7 cellular contexts compared by ENCODE assay signal in genomic region chr6:10746915-10747250, GRCh38. TPM values are rescaled to one million over a fixed set of nuclear protein-coding genes. Genes with fewer than 3 reads are reported as not detected.
A peak's percentile ranks its signal among the peaks of the same experiment; 100 is the strongest.
DNase-seq lines count a peak whose midpoint lies in the region; ATAC-seq and TF ChIP-seq lines count a peak whose summit lies in the region.

No MANE protein-coding gene starts in this region.

- H3K9ac ChIP-seq in HCT116 (ENCODE audit: low read length): peak overlapping the region; percentile 98

- no peaks in the 10 kb centered on the region for H3K27me3 ChIP-seq in HCT116 (ENCODE audit: insufficient read depth, low read length)
- no peaks in the 10 kb centered on the region for H3K27me3 ChIP-seq in spleen (replicated peaks in 1 of 7)

- no peaks in the 10 kb centered on the region for H3K9me3 Mint-ChIP-seq in WTC11

- intact Hi-C loops in HCT116 (cut with micrococcal nuclease): loop anchor here (1.0 kb wide), 2 partner anchors 25 to 53 kb away; partner anchors contain the start of genes C6orf52 and PAK1IP1
- intact Hi-C loops in spleen (cut with DNase I; ENCODE audit: low total_unique reads): loop anchor here (10.0 kb wide), 1 partner anchor 52 kb away; the partner anchor contains the start of genes C6orf52 and PAK1IP1

- H3K36me3 ChIP-seq in HCT116 (ENCODE audit: control insufficient read depth in 1 of 2, insufficient read depth in 2 of 2, low read length in 2 of 2): peaks cover 3 to 16% of the 10 kb centered on the region in 2 experiments; a peak in 2 of 4 replicates
- peaks cover 0 to 33% (median 6%) of the 10 kb centered on the region in 6 donors for H3K36me3 ChIP-seq in spleen

- no peaks in the 10 kb centered on the region for H3K9me2 ChIP-seq in HCT116 (ENCODE audit: insufficient read depth)

- H3K27ac Mint-ChIP-seq in WTC11: peak overlapping the region; percentile 94

- H3K4me3 ChIP-seq in HCT116 (replicated peaks in 1 of 2; ENCODE audit: low read depth in 1 of 2, low read length in 2 of 2) (peak overlapping the region; percentile 84 to 90), iPS-11a (ENCODE audit: low read depth, low read length) (peak overlapping the region; percentile 87), spleen (peak overlapping the region; percentile 50 to 82 (median 65))

- no peaks in the 10 kb centered on the region for H3K9me3 ChIP-seq in HCT116 (ENCODE audit: control insufficient read depth in 1 of 2, insufficient read depth in 1 of 2, low read depth in 1 of 2, low read length in 2 of 2)
- H3K9me3 ChIP-seq in spleen: no peaks in the 10 kb centered on the region

- peaks cover 42% of the 10 kb centered on the region for H3K79me2 ChIP-seq in HCT116 (ENCODE audit: insufficient read depth, low read length)

- H3K4me3 Mint-ChIP-seq in WTC11: peak overlapping the region; percentile 93

- RAD21 ChIA-PET in HCT116 (lab: Charles Lee; ENCODE audit: low non-redundant PET in 1 of 2, low total read pairs in 2 of 2, uncharacterized antibody in 2 of 2, unreplicated experiment in 2 of 2): no interaction called here

- no peaks in the 10 kb centered on the region; the same call in 1 of the 2 replicates for H4K20me1 ChIP-seq in HCT116 (ENCODE audit: insufficient read depth)

- TSS peak; percentile 78 for BruUV-seq in HCT116 (replicated peaks; lab: Mats Ljungman, UMichigan)

- CTCF ChIA-PET in HCT116 (lab: Charles Lee): interaction anchor here (1.1 to 2.0 kb wide), 2 partner anchors 13 to 24 kb away, joined by 3 to 4 read pairs; partner anchors contain the start of gene TMEM14C
- CTCF ChIA-PET in WTC11 (lab: Charles Lee): interaction anchor here (0.6 to 2.9 kb wide), 4 partner anchors 10 to 69 kb away, joined by 3 to 11 read pairs (median 5); partner anchors contain the start of gene TMEM14C

- no peak for DNase-seq in HCT116 (ENCODE audit: low read depth, low spot score)
- DNase-seq in WTC11 (ENCODE audit: low spot score): no peak
- DNase-seq in spleen: no peak
- DNase-seq in 8988T: no peak
- DNase-seq in NCI-H510A (lab: John Stamatoyannopoulos, UW): no peak

- no peaks in the 10 kb centered on the region for H3K27me3 Mint-ChIP-seq in WTC11 (ENCODE audit: low read depth)

- H3K4me1 ChIP-seq in HCT116 (ENCODE audit: control insufficient read depth in 1 of 2, insufficient read depth in 2 of 2, low read length in 2 of 2): peaks cover 9 to 21% of the 10 kb centered on the region in 2 experiments; a peak in 3 of 4 replicates
- H3K4me1 ChIP-seq in spleen: peaks cover 9 to 56% (median 37%) of the 10 kb centered on the region in 6 donors

- peaks cover 41% of the 10 kb centered on the region for H3K4me1 Mint-ChIP-seq in WTC11

- TF ChIP-seq CTCF in HCT116 (IDR thresholded peaks at IDR 0.05 in 2 of 3, conservative IDR thresholded peaks at IDR 0.05 in 1 of 3; ENCODE audit: borderline replicate concordance in 1 of 3, insufficient read depth in 1 of 3, low read depth in 2 of 3, low read length in 2 of 3): no peak
- no peak for TF ChIP-seq CTCF in WTC11 (IDR thresholded peaks at IDR 0.05)
- no peak for TF ChIP-seq CTCF in spleen (IDR thresholded peaks at IDR 0.05 in 8 of 11, conservative IDR thresholded peaks at IDR 0.05 in 3 of 11)

- 35 to 42% (median 38%) methylated on average over 9 of the region's 9 CpGs for WGBS in spleen, 5 donors

- H3K4me2 ChIP-seq in HCT116 (ENCODE audit: low read length): peak overlapping the region; percentile 92

- POLR2A ChIA-PET in HCT116 (lab: Charles Lee) (interaction anchor here (1.0 to 1.9 kb wide), 3 partner anchors 14 to 52 kb away, joined by 3 to 11 read pairs (median 6); partner anchors contain the start of genes C6orf52, PAK1IP1 and TMEM14C), WTC11 (lab: Charles Lee) (interaction anchor here (1.8 to 3.9 kb wide), 2 partner anchors 26 to 52 kb away, joined by 7 to 43 read pairs; partner anchors contain the start of genes C6orf52, PAK1IP1 and TMEM14C)

- ATAC-seq in HCT116: no peak
- ATAC-seq in WTC11: no peak
- ATAC-seq in GM19455 (IDR thresholded peaks at IDR 0.05; ENCODE audit: unreplicated experiment): no peak

- H3K27ac ChIP-seq in HCT116 (ENCODE audit: low read depth, low read length): peak overlapping the region; percentile 57
- peak overlapping the region in 7 of 8 donors; percentile 84 to 90 (median 89) for H3K27ac ChIP-seq in spleen

- TF ChIP-seq POLR2A in HCT116 (IDR thresholded peaks at IDR 0.05; ENCODE audit: borderline replicate concordance, extremely low read depth, insufficient read depth, insufficient read length): no peak
- TF ChIP-seq POLR2A in spleen (IDR thresholded peaks at IDR 0.05): no peak

- peak overlapping the region; percentile 73 for H2AFZ ChIP-seq in HCT116 (ENCODE audit: low read depth, low read length, poor library complexity, severe bottlenecking)

- TF ChIP-seq RAD21 in HCT116 (IDR thresholded peaks at IDR 0.05; ENCODE audit: low read depth): no peak

- H3K36me3 Mint-ChIP-seq in WTC11: peaks cover 21% of the 10 kb centered on the region

TF ChIP-seq in HCT116, 20 proteins besides CTCF, POLR2A, EP300 and RAD21 (continues in another document):
- no peak for TF ChIP-seq ZNF274 (IDR thresholded peaks at IDR 0.05; ENCODE audit: low read depth, low read length)
- no peak for TF ChIP-seq CBX3 (IDR thresholded peaks at IDR 0.05; ENCODE audit: low read depth)
- TF ChIP-seq JUND (IDR thresholded peaks at IDR 0.05): no peak
- TF ChIP-seq ATF3 (IDR thresholded peaks at IDR 0.05): no peak
- no peak for TF ChIP-seq FOSL1 (IDR thresholded peaks at IDR 0.05; ENCODE audit: low read depth)
- TF ChIP-seq SRF (IDR thresholded peaks at IDR 0.05; ENCODE audit: low read depth): no peak

TF ChIP-seq in WTC11, 78 proteins besides CTCF, POLR2A, EP300 and RAD21:
- no peak for TF ChIP-seq ATF3 (CRISPR knock-in tag; conservative IDR thresholded peaks at IDR 0.05)
- no peak for TF ChIP-seq TEAD1 (CRISPR knock-in tag; IDR thresholded peaks at IDR 0.05)
- TF ChIP-seq TP53 (CRISPR knock-in tag; IDR thresholded peaks at IDR 0.05): no peak

RNA-seq across cellular contexts. Expression of gene TMEM14B, which starts 0.7 kb away (rescaled TPM):
- total RNA-seq in HCT116 (2021; ENCODE audit: unreplicated experiment) (83.6 TPM), WTC11 (2021) (72.7 to 82.9 TPM (median 78.0 TPM) in 3 replicates), spleen (10 to 100 TPM; 49.7 to 63.0 (median 57.9) TPM)
- polyA plus RNA-seq in HCT116 (2012): 43.5 and 62.6 TPM in 2 replicates
- 10 to 100 TPM; 67.4 to 83.5 (median 69.4) TPM for polyA plus RNA-seq in spleen

RNA-seq across cellular contexts. Expression of gene TMEM14C, which starts 24.0 kb away (rescaled TPM):
- 84.7 TPM for total RNA-seq in HCT116 (2021; ENCODE audit: unreplicated experiment)
- polyA plus RNA-seq in HCT116 (2012): 67.1 and 78.2 TPM in 2 replicates
- 103 to 122 TPM (median 119 TPM) in 3 replicates for total RNA-seq in WTC11 (2021)
- total RNA-seq in spleen: 10 to 100 TPM; 40.7 to 92.6 (median 60.7) TPM
- polyA plus RNA-seq in spleen: 100 to 1,000 TPM in 1 of 3 donors, 10 to 100 TPM in 2; 69.5 to 115 (median 87.5) TPM

RNA-seq across cellular contexts. Expression of gene PAK1IP1, which starts 52.1 kb away (rescaled TPM):
- total RNA-seq in HCT116 (2021; ENCODE audit: unreplicated experiment) (24.3 TPM), WTC11 (2021) (24.8 to 30.4 TPM (median 24.9 TPM) in 3 replicates), spleen (10 to 100 TPM in 4 of 7 donors, 1 to 10 TPM in 3; 7.3 to 13.6 (median 10.8) TPM)
- 10.2 and 13.5 TPM in 2 replicates for polyA plus RNA-seq in HCT116 (2012)
- 10 to 100 TPM in 2 of 3 donors, 1 to 10 TPM in 1; 8.4 to 14.7 (median 11.4) TPM for polyA plus RNA-seq in spleen

RNA-seq across cellular contexts. Expression of gene C6orf52, which starts 52.5 kb away (rescaled TPM):
- total RNA-seq in HCT116 (2021; ENCODE audit: unreplicated experiment): 3.9 TPM
- 2.7 and 3.1 TPM in 2 replicates for polyA plus RNA-seq in HCT116 (2012)
- total RNA-seq in WTC11 (2021): 0.42 to 1.8 TPM (median 0.50 TPM) in 3 replicates
- 1 to 10 TPM in 2 of 7 donors, under 1 TPM in 1, not detected in 4; 0.50 to 1.5 (median 1.1) TPM for total RNA-seq in spleen
- under 1 TPM; 0.42 to 0.96 (median 0.64) TPM for polyA plus RNA-seq in spleen
